Comparison of ENCODE assay signal across 14 cellular contexts in genomic region chr11:96050435-96051182, GRCh38.
DNase-seq lines count a peak whose midpoint lies in the region; ATAC-seq and TF ChIP-seq lines count a peak whose summit lies in the region.
"Had no signal": no experiment of that assay in that cellular context is flagged by ENCODE, and none has a peak within 500 bp of the region (broad histone marks: within the 10 kb centered on the region; RNA-seq: fewer than 3 reads in every experiment).

No MANE protein-coding gene starts in this region.

- TF ChIP-seq CTCF in GM12875 (IDR thresholded peaks at IDR 0.05; ENCODE audit: borderline replicate concordance, insufficient read depth, low read depth, low read length) = 0 out of 2 replicates have a peak, but pooled peaks have one; percentile 1

- ATAC-seq in HG03571 (IDR thresholded peaks at IDR 0.05; ENCODE audit: unreplicated experiment) = no peak
- ATAC-seq: activated CD4-positive, alpha-beta T cell treated with anti-CD3 and anti-CD28 coated beads for 36 hours; sciatic nerve had no signal

- H3K4me3 ChIP-seq in ACC112 (ENCODE audit: low read depth, low read length) = no peak overlapping the region
- no peak overlapping the region for H3K4me3 ChIP-seq in GM12875 (ENCODE audit: low read depth, low read length)
- H3K4me3 ChIP-seq in adipocyte (ENCODE audit: low read length) = no peak overlapping the region
- H3K4me3 ChIP-seq: BLaER1 had no signal

- H3K4me1 ChIP-seq in ACC112 (ENCODE audit: control insufficient read depth, insufficient read depth, low read length, unreplicated experiment) = peaks cover 69% of the 10 kb centered on the region
- peaks cover 42% of the 10 kb centered on the region for H3K4me1 ChIP-seq in adipocyte (ENCODE audit: control insufficient read depth, insufficient read depth, low read length)
- H3K4me1 ChIP-seq: BLaER1 had no signal

- peaks cover 20% of the 10 kb centered on the region for H3K79me2 ChIP-seq in ACC112 (ENCODE audit: control insufficient read depth, insufficient read depth, low read length, unreplicated experiment)

- H3K36me3 ChIP-seq in ACC112 (ENCODE audit: insufficient read depth, low read length) = no peaks in the 10 kb centered on the region
- no peaks in the 10 kb centered on the region for H3K36me3 ChIP-seq in adipocyte (ENCODE audit: control insufficient read depth, insufficient read depth, low read length, severe bottlenecking)
- H3K36me3 ChIP-seq: BLaER1 had no signal

- H3K27me3 ChIP-seq in ACC112 (ENCODE audit: insufficient read depth, low read length) (no peaks in the 10 kb centered on the region), adipocyte (replicated peaks; ENCODE audit: control insufficient read depth, insufficient read depth, low read length) (no peaks in the 10 kb centered on the region)
- H3K27me3 ChIP-seq: BLaER1 had no signal

- no peak overlapping the region for H3K9ac ChIP-seq in adipocyte (ENCODE audit: low read length)
- H3K9ac ChIP-seq: BLaER1 had no signal

- no peaks in the 10 kb centered on the region for H3K9me3 ChIP-seq in adipocyte (ENCODE audit: control insufficient read depth, low read length)
- H3K9me3 ChIP-seq: BLaER1 had no signal

- H2AFZ ChIP-seq in ACC112 (ENCODE audit: low read length, unreplicated experiment) = no peak overlapping the region

- peak; percentile 36 for DNase-seq in adipocyte (ENCODE audit: low read depth)
- peak; percentile 14 for DNase-seq in kidney glomerular epithelial cell (lab: John Stamatoyannopoulos, UW)
- no peak for DNase-seq in caudate nucleus (lab: John Stamatoyannopoulos, UW)
- no peak for DNase-seq in activated CD8-positive, alpha-beta memory T cell treated with anti-CD3 and anti-CD28 coated beads for 24 hours
- no peak for DNase-seq in stimulated activated CD4-positive, alpha-beta T cell treated with anti-CD3 and anti-CD28 coated beads, Interleukin-1b, Interleukin-23, amount 100 ng/mL, for 48 hours
- DNase-seq: activated CD4-positive, alpha-beta T cell treated with anti-CD3 and anti-CD28 coated beads for 36 hours; erythroblast; KG1; NCI-H146 had no signal

- H3K27ac ChIP-seq in ACC112 (ENCODE audit: low read depth, low read length) (peak overlapping the region; percentile 60), caudate nucleus (ENCODE audit: low read depth, low read length) (no peak overlapping the region)
- H3K27ac ChIP-seq: BLaER1 had no signal

Comparison
In these comparisons a context has a peak if more than half of its experiments do, and no peak if none do; other contexts are left out.
1. DNase-seq: peak in adipocyte (single experiment) and kidney glomerular epithelial cell (single experiment); none in caudate nucleus (0 of 61), activated CD8-positive, alpha-beta memory T cell treated with anti-CD3 and anti-CD28 coated beads for 24 hours (single experiment) and stimulated activated CD4-positive, alpha-beta T cell treated with anti-CD3 and anti-CD28 coated beads, Interleukin-1b, Interleukin-23, amount 100 ng/mL, for 48 hours (single experiment).